In the genomic region with DNA sequence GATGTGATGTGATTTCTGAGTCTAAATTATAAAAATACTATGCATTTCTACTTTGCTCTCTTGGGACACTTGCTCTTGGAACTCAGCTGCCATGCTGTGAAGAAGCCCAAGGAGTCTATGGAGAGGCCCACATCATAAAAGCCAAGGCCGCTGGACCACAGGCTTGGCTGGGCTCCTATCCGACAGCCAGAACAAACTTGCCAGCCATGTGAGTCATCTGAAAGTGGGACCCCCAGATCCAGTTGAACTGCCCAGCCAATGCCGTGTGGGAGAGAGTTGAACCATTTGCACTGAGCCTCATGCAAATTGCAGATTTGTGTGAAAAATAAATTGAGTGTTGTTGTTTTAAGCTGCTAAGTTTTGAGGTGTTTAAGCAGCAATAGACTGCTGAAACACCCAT, we compare ENCODE assay signal across 20 cellular contexts.
"Had no signal": no experiment of that assay in that cellular context is flagged by ENCODE, and none has a peak within 500 bp of the region (broad histone marks: within the 10 kb centered on the region; RNA-seq: fewer than 3 reads in every experiment).

No MANE protein-coding gene starts in this region.

- H3K27ac ChIP-seq: colonic mucosa, esophagus squamous epithelium, gastrocnemius medialis, heart right ventricle, left lung, lower lobe of right lung had no signal

- H3K4me3 ChIP-seq: colonic mucosa, esophagus squamous epithelium, gastrocnemius medialis, heart right ventricle, left lung, lower lobe of right lung had no signal

- H3K27ac Mint-ChIP-seq: dendritic cell treated with granulocyte-macrophage colony-stimulating factor and Interleukin-4, amounts not matched to agents 40 ng/mL and 50 ng/mL, for 4 days; effector memory CD8-positive, alpha-beta T cell had no signal

- H3K36me3 ChIP-seq: colonic mucosa, esophagus squamous epithelium, gastrocnemius medialis, heart right ventricle, left lung, lower lobe of right lung had no signal

- H3K9me3 Mint-ChIP-seq: dendritic cell treated with granulocyte-macrophage colony-stimulating factor and Interleukin-4, amounts not matched to agents 40 ng/mL and 50 ng/mL, for 4 days; effector memory CD8-positive, alpha-beta T cell; endodermal cell had no signal

- DNase-seq: colonic mucosa; cortex of kidney; effector CD8-positive, alpha-beta T cell; effector memory CD8-positive, alpha-beta T cell; endodermal cell; esophagus squamous epithelium; foreskin fibroblast; foreskin melanocyte; gastrocnemius medialis; glutamatergic neuron; head of caudate nucleus; heart right ventricle; hippocampal formation; left cardiac atrium; left lung; left ventricle myocardium superior; lower lobe of right lung; mesenchymal stem cell; midbrain had no signal

- H3K27me3 ChIP-seq: colonic mucosa, esophagus squamous epithelium, left lung had no signal

- H3K4me1 ChIP-seq: colonic mucosa, gastrocnemius medialis, heart right ventricle, left lung, lower lobe of right lung had no signal

- H3K9me3 ChIP-seq: colonic mucosa, esophagus squamous epithelium, gastrocnemius medialis, heart right ventricle, left lung, lower lobe of right lung had no signal

- ATAC-seq: effector memory CD8-positive, alpha-beta T cell; gastrocnemius medialis; heart right ventricle; left cardiac atrium; left lung; left ventricle myocardium superior; lower lobe of right lung had no signal

- H3K4me3 Mint-ChIP-seq: dendritic cell treated with granulocyte-macrophage colony-stimulating factor and Interleukin-4, amounts not matched to agents 40 ng/mL and 50 ng/mL, for 4 days; effector memory CD8-positive, alpha-beta T cell; endodermal cell had no signal
